In the genomic region with DNA sequence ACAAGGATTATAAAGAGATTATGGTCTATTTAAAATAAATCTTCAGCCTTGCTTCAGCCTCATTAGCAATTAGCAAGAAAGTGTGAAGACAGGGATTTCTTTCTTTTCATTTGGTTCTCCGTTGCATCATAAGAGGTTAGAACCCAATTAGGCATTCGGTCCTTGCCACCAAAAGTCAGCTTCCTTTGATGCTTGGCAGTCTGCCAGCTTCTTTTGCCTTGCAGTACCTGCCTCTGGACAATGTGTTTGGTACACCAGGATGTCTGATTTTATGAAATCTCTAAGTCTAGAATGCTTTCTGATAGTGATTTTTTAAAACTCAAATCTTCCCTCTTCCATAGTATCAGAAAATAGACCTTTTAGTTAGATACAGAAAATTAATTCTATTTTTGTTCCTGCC, we compare ENCODE assay signal across 15 cellular contexts. TPM values are rescaled to one million over a fixed set of nuclear protein-coding genes. Genes with fewer than 3 reads are reported as not detected.
DNase-seq lines count a peak whose midpoint lies in the region; ATAC-seq and TF ChIP-seq lines count a peak whose summit lies in the region.
"Had no signal": no experiment of that assay in that cellular context is flagged by ENCODE, and none has a peak within 500 bp of the region (broad histone marks: within the 10 kb centered on the region; RNA-seq: fewer than 3 reads in every experiment).

No MANE protein-coding gene starts in this region.

- no peak overlapping the region for H3K27ac ChIP-seq in CD4-positive, alpha-beta memory T cell (ENCODE audit: low read depth, low read length)
- no peak overlapping the region for H3K27ac ChIP-seq in thyroid gland
- H3K27ac ChIP-seq: adrenal gland, tibial artery had no signal

- no peak overlapping the region for H3K27ac Mint-ChIP-seq in CD4-positive, alpha-beta memory T cell
- H3K27ac Mint-ChIP-seq in activated CD8-positive, alpha-beta T cell treated with anti-CD3 and anti-CD28 coated beads, Interleukin-2, amount 10 ng/mL, durations not matched to agents 7 days and 5 days: no peak overlapping the region
- H3K27ac Mint-ChIP-seq in activated T-helper 1 cell treated with anti-CD3 and anti-CD28 coated beads, Interleukin-12 subunit alpha, Interleukin-12 subunit beta, Interleukin-2, Interleukin-4 antibody, amounts not matched to agents 30 ng/mL and 10 ng/mL and 1 ng/mL, durations not matched to agents 14 hours and 24 hours and 36 hours: no peak overlapping the region
- H3K27ac Mint-ChIP-seq: activated CD4-positive, alpha-beta T cell treated with anti-CD3 and anti-CD28 coated beads, Interleukin-2, amount 10 ng/mL, durations not matched to agents 7 days and 5 days had no signal

- no peak for ATAC-seq in activated CD8-positive, alpha-beta T cell treated with anti-CD3 and anti-CD28 coated beads, Interleukin-2, amount 10 ng/mL, durations not matched to agents 7 days and 5 days
- no peak for ATAC-seq in activated CD4-positive, CD25-positive, alpha-beta regulatory T cell treated with anti-CD3 and anti-CD28 coated beads, Interleukin-2, amount 50 U/mL, for 24 hours
- ATAC-seq: left lobe of liver had no signal

- no peaks in the 10 kb centered on the region for H3K36me3 ChIP-seq in CD4-positive, alpha-beta memory T cell (ENCODE audit: insufficient read depth, low read length)
- H3K36me3 ChIP-seq in thyroid gland: no peaks in the 10 kb centered on the region
- H3K36me3 ChIP-seq: adrenal gland had no signal

- H3K27me3 Mint-ChIP-seq in CD4-positive, alpha-beta memory T cell: no peaks in the 10 kb centered on the region
- no peaks in the 10 kb centered on the region for H3K27me3 Mint-ChIP-seq in activated CD8-positive, alpha-beta T cell treated with anti-CD3 and anti-CD28 coated beads, Interleukin-2, amount 10 ng/mL, durations not matched to agents 7 days and 5 days (ENCODE audit: low read depth)
- no peaks in the 10 kb centered on the region for H3K27me3 Mint-ChIP-seq in activated T-helper 1 cell treated with anti-CD3 and anti-CD28 coated beads, Interleukin-12 subunit alpha, Interleukin-12 subunit beta, Interleukin-2, Interleukin-4 antibody, amounts not matched to agents 30 ng/mL and 10 ng/mL and 1 ng/mL, durations not matched to agents 14 hours and 24 hours and 36 hours (ENCODE audit: insufficient read depth)
- H3K27me3 Mint-ChIP-seq: activated CD4-positive, alpha-beta T cell treated with anti-CD3 and anti-CD28 coated beads, Interleukin-2, amount 10 ng/mL, durations not matched to agents 7 days and 5 days had no signal

- TF ChIP-seq POLR2A in thyroid gland (IDR thresholded peaks at IDR 0.05): no peak

- no peaks in the 10 kb centered on the region for H3K9me3 ChIP-seq in CD4-positive, alpha-beta memory T cell (ENCODE audit: control insufficient read depth in 1 of 2, low read length in 2 of 2)
- no peaks in the 10 kb centered on the region for H3K9me3 ChIP-seq in thyroid gland
- H3K9me3 ChIP-seq: adrenal gland; BLaER1 treated with 17β-estradiol and CSF1 and Interleukin-3, amounts not matched to agents 10 nM and 100 nM; tibial artery had no signal

- DNase-seq in CD4-positive, alpha-beta memory T cell: peak in 3 of 5 donors; percentile 15 to 24 (median 16)
- peak; percentile 2 for DNase-seq in DMS153 (lab: John Stamatoyannopoulos, UW)
- DNase-seq in NCI-H510A (lab: John Stamatoyannopoulos, UW): peak; percentile 20
- DNase-seq in activated CD8-positive, alpha-beta T cell treated with anti-CD3 and anti-CD28 coated beads, Interleukin-2, amount 10 ng/mL, durations not matched to agents 7 days and 5 days: peak; percentile 30
- DNase-seq in thyroid gland: no peak
- no peak for DNase-seq in activated T-helper 1 cell treated with anti-CD3 and anti-CD28 coated beads, Interleukin-12 subunit alpha, Interleukin-12 subunit beta, Interleukin-2, Interleukin-4 antibody, amounts not matched to agents 30 ng/mL and 10 ng/mL and 1 ng/mL, durations not matched to agents 14 hours and 24 hours and 36 hours (ENCODE audit: low spot score)
- DNase-seq: central memory CD4-positive, alpha-beta T cell; SHP77 treated with DMSO at 0.1 percent for 48 hours had no signal

- no peak for TF ChIP-seq CTCF in thyroid gland (IDR thresholded peaks at IDR 0.05)

- CTCF ChIA-PET in CD4-positive, alpha-beta memory T cell (lab: Charles Lee; ENCODE audit: partially characterized antibody): interaction anchor here (1.0 to 1.5 kb wide), 2 partner anchors 70 to 401 kb away, joined by 3 read pairs; no protein-coding TSS in a partner anchor
- CTCF ChIA-PET in activated CD8-positive, alpha-beta T cell treated with anti-CD3 and anti-CD28 coated beads, Interleukin-2, amount 10 ng/mL, durations not matched to agents 7 days and 5 days (lab: Charles Lee): interaction anchor here (0.6 to 5.3 kb wide), 7 partner anchors 23 to 507 kb away, joined by 3 to 26 read pairs (median 3); no protein-coding TSS in a partner anchor

- H3K9me3 Mint-ChIP-seq in CD4-positive, alpha-beta memory T cell: no peaks in the 10 kb centered on the region
- H3K9me3 Mint-ChIP-seq in activated CD8-positive, alpha-beta T cell treated with anti-CD3 and anti-CD28 coated beads, Interleukin-2, amount 10 ng/mL, durations not matched to agents 7 days and 5 days (ENCODE audit: insufficient read depth): no peaks in the 10 kb centered on the region
- H3K9me3 Mint-ChIP-seq in activated T-helper 1 cell treated with anti-CD3 and anti-CD28 coated beads, Interleukin-12 subunit alpha, Interleukin-12 subunit beta, Interleukin-2, Interleukin-4 antibody, amounts not matched to agents 30 ng/mL and 10 ng/mL and 1 ng/mL, durations not matched to agents 14 hours and 24 hours and 36 hours: no peaks in the 10 kb centered on the region
- H3K9me3 Mint-ChIP-seq: activated CD4-positive, alpha-beta T cell treated with anti-CD3 and anti-CD28 coated beads, Interleukin-2, amount 10 ng/mL, durations not matched to agents 7 days and 5 days had no signal

- POLR2A ChIA-PET in CD4-positive, alpha-beta memory T cell (lab: Charles Lee; ENCODE audit: partially characterized antibody): no interaction called here
- POLR2A ChIA-PET in activated CD8-positive, alpha-beta T cell treated with anti-CD3 and anti-CD28 coated beads, Interleukin-2, amount 10 ng/mL, durations not matched to agents 7 days and 5 days (lab: Charles Lee): no interaction called here

- H3K4me3 Mint-ChIP-seq in CD4-positive, alpha-beta memory T cell: no peak overlapping the region
- H3K4me3 Mint-ChIP-seq in activated CD8-positive, alpha-beta T cell treated with anti-CD3 and anti-CD28 coated beads, Interleukin-2, amount 10 ng/mL, durations not matched to agents 7 days and 5 days: no peak overlapping the region
- H3K4me3 Mint-ChIP-seq in activated T-helper 1 cell treated with anti-CD3 and anti-CD28 coated beads, Interleukin-12 subunit alpha, Interleukin-12 subunit beta, Interleukin-2, Interleukin-4 antibody, amounts not matched to agents 30 ng/mL and 10 ng/mL and 1 ng/mL, durations not matched to agents 14 hours and 24 hours and 36 hours: no peak overlapping the region
- H3K4me3 Mint-ChIP-seq: activated CD4-positive, alpha-beta T cell treated with anti-CD3 and anti-CD28 coated beads, Interleukin-2, amount 10 ng/mL, durations not matched to agents 7 days and 5 days had no signal

- H3K4me1 ChIP-seq in CD4-positive, alpha-beta memory T cell (ENCODE audit: insufficient read depth, low read length): peaks cover 5% of the 10 kb centered on the region
- H3K4me1 ChIP-seq in thyroid gland: no peaks in the 10 kb centered on the region

- H3K4me1 Mint-ChIP-seq in CD4-positive, alpha-beta memory T cell: peaks cover 0 to 4% (median under 1%) of the 10 kb centered on the region in 4 donors
- H3K4me1 Mint-ChIP-seq in activated CD8-positive, alpha-beta T cell treated with anti-CD3 and anti-CD28 coated beads, Interleukin-2, amount 10 ng/mL, durations not matched to agents 7 days and 5 days (ENCODE audit: low read depth): peaks cover 7% of the 10 kb centered on the region
- no peaks in the 10 kb centered on the region for H3K4me1 Mint-ChIP-seq in activated T-helper 1 cell treated with anti-CD3 and anti-CD28 coated beads, Interleukin-12 subunit alpha, Interleukin-12 subunit beta, Interleukin-2, Interleukin-4 antibody, amounts not matched to agents 30 ng/mL and 10 ng/mL and 1 ng/mL, durations not matched to agents 14 hours and 24 hours and 36 hours (ENCODE audit: low read depth)

- intact Hi-C loops in CD4-positive, alpha-beta memory T cell (cut with micrococcal nuclease): loop anchor here (5.0 kb wide), 1 partner anchor 486 kb away; no protein-coding TSS in a partner anchor
- intact Hi-C loops in thyroid gland (cut with DNase I): no loop called here
- intact Hi-C loops in activated T-helper 1 cell treated with anti-CD3 and anti-CD28 coated beads, Interleukin-12 subunit alpha, Interleukin-12 subunit beta, Interleukin-2, Interleukin-4 antibody, amounts not matched to agents 30 ng/mL and 10 ng/mL and 1 ng/mL, durations not matched to agents 14 hours and 24 hours and 36 hours (cut with micrococcal nuclease): loop anchor here (2.0 kb wide), 1 partner anchor 62 kb away; no protein-coding TSS in a partner anchor

- 75 to 87% methylated on average over 2 of the region's 2 CpGs for WGBS in thyroid gland, 2 donors

- H3K4me3 ChIP-seq in CD4-positive, alpha-beta memory T cell (ENCODE audit: low read length in 2 of 2): no peak overlapping the region
- H3K4me3 ChIP-seq in thyroid gland (replicated peaks in 1 of 3): no peak overlapping the region
- H3K4me3 ChIP-seq: adrenal gland; BLaER1 treated with 17β-estradiol and CSF1 and Interleukin-3, amounts not matched to agents 10 nM and 100 nM; GM12878; tibial artery had no signal

- no peaks in the 10 kb centered on the region for H3K27me3 ChIP-seq in CD4-positive, alpha-beta memory T cell (ENCODE audit: insufficient read depth, low read length)
- no peaks in the 10 kb centered on the region for H3K27me3 ChIP-seq in thyroid gland
- H3K27me3 ChIP-seq: adrenal gland; BLaER1 treated with 17β-estradiol and CSF1 and Interleukin-3, amounts not matched to agents 10 nM and 100 nM; tibial artery had no signal

- peaks cover 17 to 21% of the 10 kb centered on the region in 2 donors for H3K36me3 Mint-ChIP-seq in CD4-positive, alpha-beta memory T cell
- peaks cover 7% of the 10 kb centered on the region for H3K36me3 Mint-ChIP-seq in activated CD8-positive, alpha-beta T cell treated with anti-CD3 and anti-CD28 coated beads, Interleukin-2, amount 10 ng/mL, durations not matched to agents 7 days and 5 days (ENCODE audit: low read depth)
- H3K36me3 Mint-ChIP-seq in activated T-helper 1 cell treated with anti-CD3 and anti-CD28 coated beads, Interleukin-12 subunit alpha, Interleukin-12 subunit beta, Interleukin-2, Interleukin-4 antibody, amounts not matched to agents 30 ng/mL and 10 ng/mL and 1 ng/mL, durations not matched to agents 14 hours and 24 hours and 36 hours (ENCODE audit: low read depth): peaks cover 5% of the 10 kb centered on the region

RNA-seq across cellular contexts. Expression of gene SMIM20, which starts 12.5 kb away (rescaled TPM):
- total RNA-seq in CD4-positive, alpha-beta memory T cell: 10 to 100 TPM; 16.9 to 19.2 TPM
- polyA plus RNA-seq in CD4-positive, alpha-beta memory T cell: 10 to 100 TPM; 46.8 to 78.9 TPM
- 10 to 100 TPM; 11.1 to 13.9 TPM for total RNA-seq in activated CD8-positive, alpha-beta T cell treated with anti-CD3 and anti-CD28 coated beads, Interleukin-2, amount 10 ng/mL, durations not matched to agents 7 days and 5 days
- total RNA-seq in thyroid gland: 10 to 100 TPM; 23.0 to 53.2 (median 34.6) TPM
- total RNA-seq in activated T-helper 1 cell treated with anti-CD3 and anti-CD28 coated beads, Interleukin-12 subunit alpha, Interleukin-12 subunit beta, Interleukin-2, Interleukin-4 antibody, amounts not matched to agents 30 ng/mL and 10 ng/mL and 1 ng/mL, durations not matched to agents 14 hours and 24 hours and 36 hours: 19.2 and 21.5 TPM in 2 replicates

Comparison
In these comparisons a context has a peak if more than half of its experiments do, and no peak if none do; other contexts are left out.
1. DNase-seq: peak in CD4-positive, alpha-beta memory T cell (3 of 5), DMS153 (single experiment), NCI-H510A (single experiment) and activated CD8-positive, alpha-beta T cell treated with anti-CD3 and anti-CD28 coated beads, Interleukin-2, amount 10 ng/mL, durations not matched to agents 7 days and 5 days (single experiment); none in thyroid gland (0 of 2) and activated T-helper 1 cell treated with anti-CD3 and anti-CD28 coated beads, Interleukin-12 subunit alpha, Interleukin-12 subunit beta, Interleukin-2, Interleukin-4 antibody, amounts not matched to agents 30 ng/mL and 10 ng/mL and 1 ng/mL, durations not matched to agents 14 hours and 24 hours and 36 hours (single experiment).